In the genomic region with DNA sequence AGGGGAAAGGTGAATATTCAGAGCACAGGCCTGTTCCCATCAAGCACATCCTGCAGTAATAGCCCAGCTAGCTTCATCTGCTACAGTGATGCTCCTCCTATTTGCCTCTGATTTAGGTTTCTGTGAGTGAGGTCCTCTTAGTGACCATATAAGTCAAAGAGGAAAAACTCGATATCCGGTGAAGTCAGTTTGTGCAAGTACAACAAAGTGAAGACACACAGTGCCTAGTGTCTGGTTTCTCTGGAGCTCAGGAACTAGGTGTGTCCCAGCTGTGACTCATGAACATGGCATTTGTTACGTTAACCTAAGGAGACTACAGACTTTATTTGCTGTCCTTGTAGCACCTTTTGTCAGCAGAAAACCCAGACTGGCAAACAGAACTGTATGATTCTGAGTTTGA, we compare ENCODE assay signal across 1 cellular context.
TF ChIP-seq lines count a peak whose summit lies in the region.

No MANE protein-coding gene starts in this region.

TF ChIP-seq in H1, 55 proteins besides CTCF, POLR2A, EP300 and RAD21:
- TF ChIP-seq SP4 (IDR thresholded peaks at IDR 0.05; ENCODE audit: low read length) (no peak), NANOG (IDR thresholded peaks at IDR 0.05; ENCODE audit: insufficient read depth, low read depth, low read length, poor library complexity, severe bottlenecking) (no peak), YY1 (IDR thresholded peaks at IDR 0.05; ENCODE audit: low read depth, low read length) (no peak), EGR1 (IDR thresholded peaks at IDR 0.05; ENCODE audit: borderline replicate concordance, low read depth, low read length) (no peak), KDM1A (IDR thresholded peaks at IDR 0.05; ENCODE audit: borderline replicate concordance, low read length) (no peak), JUN (IDR thresholded peaks at IDR 0.05; ENCODE audit: low read depth, low read length) (no peak), CTBP2 (IDR thresholded peaks at IDR 0.05; ENCODE audit: borderline replicate concordance, insufficient read depth, insufficient read length, low read length) (no peak), SP1 (IDR thresholded peaks at IDR 0.05; ENCODE audit: low read depth, low read length) (no peak), POU5F1 (IDR thresholded peaks at IDR 0.05; ENCODE audit: low read depth, low read length) (no peak), RBBP5 (IDR thresholded peaks at IDR 0.05; ENCODE audit: borderline replicate concordance, low read depth, low read length) (no peak), TAF7 (optimal IDR thresholded peaks at IDR 0.05; ENCODE audit: borderline replicate concordance, low read depth, low read length) (no peak), BRCA1 (IDR thresholded peaks at IDR 0.05; ENCODE audit: low read depth, low read length) (no peak), PHF8 (conservative IDR thresholded peaks at IDR 0.05; ENCODE audit: low read depth, low read length) (no peak), BACH1 (IDR thresholded peaks at IDR 0.05; ENCODE audit: low read length) (no peak)
TF ChIP-seq in H1: peak in this region for 0.
